Comparison of ENCODE assay signal across 10 cellular contexts in genomic region chr12:124397807-124398577, GRCh38.
A peak's percentile ranks its signal among the peaks of the same experiment; 100 is the strongest.
DNase-seq lines count a peak whose midpoint lies in the region; ATAC-seq and TF ChIP-seq lines count a peak whose summit lies in the region.
"Had no signal": no experiment of that assay in that cellular context is flagged by ENCODE, and none has a peak within 500 bp of the region (broad histone marks: within the 10 kb centered on the region; RNA-seq: fewer than 3 reads in every experiment).

No MANE protein-coding gene starts in this region.

- H3K27me3 Mint-ChIP-seq in MCF 10A (ENCODE audit: insufficient read depth, unreplicated experiment), result no peaks in the 10 kb centered on the region
- no peaks in the 10 kb centered on the region for H3K27me3 Mint-ChIP-seq in type B pancreatic cell
- no peaks in the 10 kb centered on the region for H3K27me3 Mint-ChIP-seq in activated T-helper 2 cell treated with anti-CD3 and anti-CD28 coated beads, Interferon-gamma antibody, Interleukin-2, Interleukin-4, amounts not matched to agents 10 μg/mL and 5 μg/mL and 100 μg/mL, durations not matched to agents 14 hours and 24 hours and 36 hours (ENCODE audit: low read depth)
- no peaks in the 10 kb centered on the region for H3K27me3 Mint-ChIP-seq in activated T-cell treated with anti-CD3 and anti-CD28 coated beads, Interleukin-2, amount 50 U/mL, for 24 hours

- H3K27ac Mint-ChIP-seq in MCF 10A (ENCODE audit: low read depth, unreplicated experiment) (no peak overlapping the region), type B pancreatic cell (peak overlapping the region; percentile 51)
- H3K27ac Mint-ChIP-seq in activated T-helper 2 cell treated with anti-CD3 and anti-CD28 coated beads, Interferon-gamma antibody, Interleukin-2, Interleukin-4, amounts not matched to agents 10 μg/mL and 5 μg/mL and 100 μg/mL, durations not matched to agents 14 hours and 24 hours and 36 hours, result no peak overlapping the region
- H3K27ac Mint-ChIP-seq in activated T-cell treated with anti-CD3 and anti-CD28 coated beads, Interleukin-2, amount 50 U/mL, for 24 hours, result no peak overlapping the region

- BruUV-seq in MCF 10A (replicated peaks; lab: Mats Ljungman, UMichigan) (no TSS peak), mammary epithelial cell (replicated peaks; lab: Mats Ljungman, UMichigan) (no TSS peak)

- H3K27ac ChIP-seq in mammary epithelial cell (ENCODE audit: insufficient read depth, low read depth, low read length) (no peak overlapping the region), RWPE1 (peak overlapping the region; percentile 96), right atrium auricular region (peak overlapping the region; percentile 82 to 94)

- H3K79me2 ChIP-seq in mammary epithelial cell (ENCODE audit: insufficient read depth, low read length), result peaks cover 12% of the 10 kb centered on the region

- no peak for TF ChIP-seq CTCF in MCF 10A (IDR thresholded peaks at IDR 0.05; ENCODE audit: unreplicated experiment)
- TF ChIP-seq CTCF in mammary epithelial cell (conservative IDR thresholded peaks at IDR 0.05 in 1 of 2, IDR thresholded peaks at IDR 0.05 in 1 of 2; ENCODE audit: extremely low read depth in 1 of 2, insufficient read depth in 1 of 2, low read depth in 1 of 2, low read length in 2 of 2), result no peak
- no peak for TF ChIP-seq CTCF in RWPE1 (conservative IDR thresholded peaks at IDR 0.05; ENCODE audit: low read depth)
- TF ChIP-seq CTCF in right atrium auricular region (IDR thresholded peaks at IDR 0.05), result no peak
- no peak for TF ChIP-seq CTCF in type B pancreatic cell (conservative IDR thresholded peaks at IDR 0.05)

- 90% methylated on average over 18 of the region's 22 CpGs for WGBS in mammary epithelial cell (ENCODE audit: low coverage, missing lambda C conversion rate)

- no peak for ATAC-seq in HG03469 (IDR thresholded peaks at IDR 0.05; ENCODE audit: unreplicated experiment)

- H3K4me1 ChIP-seq in mammary epithelial cell (ENCODE audit: insufficient read depth, low read length) (peaks cover 6% of the 10 kb centered on the region), right atrium auricular region (peaks cover 5 to 74% of the 10 kb centered on the region in 2 donors)

- dilution Hi-C loops in mammary epithelial cell (cut with HindIII; ENCODE audit: low sequenced_read_pairs), result loop anchor here (5.0 to 10.0 kb wide), 3 partner anchors 44 to 337 kb away; no protein-coding TSS in a partner anchor

- POLR2A ChIA-PET in MCF 10A (lab: Yijun Ruan, JAX), result interaction anchor here (0.6 to 1.8 kb wide), 2 partner anchors 9 to 19 kb away, joined by 3 to 8 read pairs; no protein-coding TSS in a partner anchor
- POLR2A ChIA-PET in RWPE1 (lab: Yijun Ruan, JAX; ENCODE audit: low non-redundant PET), result no interaction called here

- H3K9me3 ChIP-seq in mammary epithelial cell (replicated peaks; ENCODE audit: insufficient read depth, low read length), result no peaks in the 10 kb centered on the region
- no peaks in the 10 kb centered on the region for H3K9me3 ChIP-seq in right atrium auricular region

- no peak overlapping the region for H3K9ac ChIP-seq in mammary epithelial cell (ENCODE audit: insufficient read depth, low read length)

- H3K9me3 Mint-ChIP-seq in MCF 10A (ENCODE audit: unreplicated experiment) (no peaks in the 10 kb centered on the region), type B pancreatic cell (no peaks in the 10 kb centered on the region)
- no peaks in the 10 kb centered on the region for H3K9me3 Mint-ChIP-seq in activated T-helper 2 cell treated with anti-CD3 and anti-CD28 coated beads, Interferon-gamma antibody, Interleukin-2, Interleukin-4, amounts not matched to agents 10 μg/mL and 5 μg/mL and 100 μg/mL, durations not matched to agents 14 hours and 24 hours and 36 hours
- H3K9me3 Mint-ChIP-seq in activated T-cell treated with anti-CD3 and anti-CD28 coated beads, Interleukin-2, amount 50 U/mL, for 24 hours, result no peaks in the 10 kb centered on the region

- peak; percentile 69 for DNase-seq in MCF 10A (ENCODE audit: unreplicated experiment)
- DNase-seq in mammary epithelial cell, result no peak
- no peak for DNase-seq in RWPE1 (ENCODE audit: low spot score)
- DNase-seq in right atrium auricular region (ENCODE audit: low spot score), result no peak
- no peak for DNase-seq in type B pancreatic cell (ENCODE audit: extremely low spot score, unreplicated experiment)
- no peak for DNase-seq in activated T-helper 2 cell treated with anti-CD3 and anti-CD28 coated beads, Interferon-gamma antibody, Interleukin-2, Interleukin-4, amounts not matched to agents 10 μg/mL and 5 μg/mL and 100 μg/mL, durations not matched to agents 14 hours and 24 hours and 36 hours (ENCODE audit: low spot score)
- DNase-seq in activated T-cell treated with anti-CD3 and anti-CD28 coated beads, Interleukin-2, amount 50 U/mL, for 24 hours, result no peak
- DNase-seq: activated CD4-positive, CD25-positive, alpha-beta regulatory T cell treated with anti-CD3 and anti-CD28 coated beads, Interleukin-2, amount 50 U/mL, for 72 hours; retina had no signal

- intact Hi-C loops in MCF 10A (cut with micrococcal nuclease), result no loop called here
- intact Hi-C loops in mammary epithelial cell (cut with micrococcal nuclease), result no loop called here
- intact Hi-C loops in activated T-helper 2 cell treated with anti-CD3 and anti-CD28 coated beads, Interferon-gamma antibody, Interleukin-2, Interleukin-4, amounts not matched to agents 10 μg/mL and 5 μg/mL and 100 μg/mL, durations not matched to agents 14 hours and 24 hours and 36 hours (cut with micrococcal nuclease), result loop anchor here (10.0 kb wide), 1 partner anchor 57 kb away; no protein-coding TSS in a partner anchor

- H3K4me2 ChIP-seq in mammary epithelial cell (ENCODE audit: insufficient read depth, low read depth, low read length), result no peak overlapping the region

- peaks cover 5% of the 10 kb centered on the region for H3K4me1 Mint-ChIP-seq in MCF 10A (ENCODE audit: insufficient read depth, unreplicated experiment)
- H3K4me1 Mint-ChIP-seq in type B pancreatic cell (ENCODE audit: unreplicated experiment), result peaks cover 26% of the 10 kb centered on the region
- no peaks in the 10 kb centered on the region for H3K4me1 Mint-ChIP-seq in activated T-helper 2 cell treated with anti-CD3 and anti-CD28 coated beads, Interferon-gamma antibody, Interleukin-2, Interleukin-4, amounts not matched to agents 10 μg/mL and 5 μg/mL and 100 μg/mL, durations not matched to agents 14 hours and 24 hours and 36 hours (ENCODE audit: low read depth)
- peaks cover 7% of the 10 kb centered on the region for H3K4me1 Mint-ChIP-seq in activated T-cell treated with anti-CD3 and anti-CD28 coated beads, Interleukin-2, amount 50 U/mL, for 24 hours (ENCODE audit: low read depth)

- H3K36me3 ChIP-seq in mammary epithelial cell (ENCODE audit: insufficient read depth, low read length) (peaks cover 20% of the 10 kb centered on the region), right atrium auricular region (peaks cover 46% of the 10 kb centered on the region)

- H4K20me1 ChIP-seq in mammary epithelial cell (ENCODE audit: insufficient read depth, low read length), result no peaks in the 10 kb centered on the region

- no peaks in the 10 kb centered on the region for H3K27me3 ChIP-seq in mammary epithelial cell (ENCODE audit: insufficient read depth, low read length)
- H3K27me3 ChIP-seq in right atrium auricular region, result no peaks in the 10 kb centered on the region

- in situ Hi-C loops in mammary epithelial cell (cut with MboI; ENCODE audit: low sequenced_read_pairs in 2 of 2), result no loop called here

- CTCF ChIA-PET in MCF 10A (lab: Yijun Ruan, JAX) (interaction anchor here (0.6 to 1.5 kb wide), 6 partner anchors 11 to 748 kb away, joined by 3 to 6 read pairs (median 3); no protein-coding TSS in a partner anchor), mammary epithelial cell (lab: Charles Lee; ENCODE audit: low non-redundant PET) (no interaction called here), RWPE1 (lab: Yijun Ruan, JAX) (interaction anchor here (0.6 to 1.4 kb wide), 3 partner anchors 11 to 385 kb away, joined by 3 to 12 read pairs (median 3); no protein-coding TSS in a partner anchor)

- H3K36me3 Mint-ChIP-seq in MCF 10A (ENCODE audit: insufficient read depth, unreplicated experiment), result peaks cover 80% of the 10 kb centered on the region
- H3K36me3 Mint-ChIP-seq in type B pancreatic cell, result peaks cover 12% of the 10 kb centered on the region
- peaks cover 35% of the 10 kb centered on the region for H3K36me3 Mint-ChIP-seq in activated T-helper 2 cell treated with anti-CD3 and anti-CD28 coated beads, Interferon-gamma antibody, Interleukin-2, Interleukin-4, amounts not matched to agents 10 μg/mL and 5 μg/mL and 100 μg/mL, durations not matched to agents 14 hours and 24 hours and 36 hours (ENCODE audit: low read depth)
- H3K36me3 Mint-ChIP-seq in activated T-cell treated with anti-CD3 and anti-CD28 coated beads, Interleukin-2, amount 50 U/mL, for 24 hours (ENCODE audit: low read depth), result peaks cover 77% of the 10 kb centered on the region

- H3K4me3 Mint-ChIP-seq in MCF 10A (ENCODE audit: unreplicated experiment) (no peak overlapping the region), type B pancreatic cell (no peak overlapping the region)
- H3K4me3 Mint-ChIP-seq in activated T-helper 2 cell treated with anti-CD3 and anti-CD28 coated beads, Interferon-gamma antibody, Interleukin-2, Interleukin-4, amounts not matched to agents 10 μg/mL and 5 μg/mL and 100 μg/mL, durations not matched to agents 14 hours and 24 hours and 36 hours (ENCODE audit: low read depth), result no peak overlapping the region
- no peak overlapping the region for H3K4me3 Mint-ChIP-seq in activated T-cell treated with anti-CD3 and anti-CD28 coated beads, Interleukin-2, amount 50 U/mL, for 24 hours

- H2AFZ ChIP-seq in mammary epithelial cell (ENCODE audit: low read depth, low read length), result no peak overlapping the region

- H3K4me3 ChIP-seq in mammary epithelial cell (replicated peaks in 1 of 3; ENCODE audit: insufficient read depth in 1 of 3, low read depth in 2 of 3, low read length in 3 of 3) (no peak overlapping the region), right atrium auricular region (no peak overlapping the region)
